ENCODE assay signal across 22 cellular contexts in the genomic region with DNA sequence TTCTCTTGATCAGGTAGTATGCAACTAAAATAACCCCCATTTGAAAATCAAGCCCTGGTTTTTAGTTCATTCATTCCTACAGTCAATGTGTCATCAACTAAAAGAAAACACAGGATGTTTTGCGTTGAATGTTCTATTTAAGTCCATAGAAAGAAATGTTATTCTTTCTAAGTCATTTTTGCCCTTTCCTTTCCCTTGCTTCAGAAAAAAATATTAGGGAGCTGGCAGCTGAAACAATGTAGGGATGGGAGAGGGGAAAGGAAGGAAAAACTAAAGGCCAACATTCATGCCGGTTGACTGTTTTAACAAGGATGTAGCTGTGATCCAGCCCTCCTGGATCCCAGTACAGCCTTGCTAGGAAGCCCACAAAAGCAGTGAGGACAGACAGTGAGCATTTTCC.
DNase-seq lines count a peak whose midpoint lies in the region; ATAC-seq lines count a peak whose summit lies in the region.
"Had no signal": no experiment of that assay in that cellular context is flagged by ENCODE, and none has a peak within 500 bp of the region (broad histone marks: within the 10 kb centered on the region; RNA-seq: fewer than 3 reads in every experiment).

No MANE protein-coding gene starts in this region.

- no peak for ATAC-seq in central memory CD8-positive, alpha-beta T cell (replicated peaks; ENCODE audit: extremely low read depth, poor library complexity, severe bottlenecking)
- no peak for ATAC-seq in stimulated activated naive CD8-positive, alpha-beta T cell treated with anti-CD3 and anti-CD28 coated beads, Interleukin-15, Interleukin-2, amounts not matched to agents 100 U/mL and 50 U/mL, for 24 hours
- ATAC-seq: A549 had no signal

- peaks cover 94% of the 10 kb centered on the region for H3K4me1 Mint-ChIP-seq in activated naive CD4-positive, alpha-beta T cell treated with anti-CD3 and anti-CD28 coated beads, Interleukin-2, amount 50 U/mL, for 24 hours
- peaks cover 29% of the 10 kb centered on the region for H3K4me1 Mint-ChIP-seq in central memory CD8-positive, alpha-beta T cell

- H2BK12ac ChIP-seq in mesenchymal stem cell (ENCODE audit: low read length in 2 of 2) = no peak overlapping the region

- no peak for DNase-seq in activated naive CD4-positive, alpha-beta T cell treated with anti-CD3 and anti-CD28 coated beads, Interleukin-2, amount 50 U/mL, for 16 hours
- DNase-seq in central memory CD8-positive, alpha-beta T cell (ENCODE audit: low spot score in 2 of 2) = no peak
- DNase-seq in mesenchymal stem cell (no peak), SW480 (ENCODE audit: low spot score) (no peak), SW 1271 (lab: John Stamatoyannopoulos, UW) (no peak)
- no peak for DNase-seq in stimulated activated naive CD8-positive, alpha-beta T cell treated with anti-CD3 and anti-CD28 coated beads, Interleukin-15, Interleukin-2, amounts not matched to agents 100 U/mL and 50 U/mL, for 24 hours
- no peak for DNase-seq in central memory CD4-positive, alpha-beta T cell
- DNase-seq: activated CD4-positive, alpha-beta T cell treated with anti-CD3 and anti-CD28 coated beads, Interleukin-2, amount 50 U/mL, for 48 hours; activated T-cell treated with anti-CD3 and anti-CD28 coated beads, Interleukin-2, amount 50 U/mL, for 48 hours; cerebellar nuclear complex; DMS79; immature natural killer cell; NCI-H187; NCI-H345; nephron progenitor cell; stimulated activated CD4-positive, alpha-beta T cell treated with anti-CD3 and anti-CD28 coated beads, Interleukin-15, amount 100 ng/mL, for 24 hours; stimulated activated naive CD4-positive, alpha-beta T cell treated with Interleukin-2 at 50 U/mL for 16 hours; upper lobe of left lung had no signal

- H3K36me3 Mint-ChIP-seq in activated naive CD4-positive, alpha-beta T cell treated with anti-CD3 and anti-CD28 coated beads, Interleukin-2, amount 50 U/mL, for 24 hours = peaks cover 21% of the 10 kb centered on the region
- no peaks in the 10 kb centered on the region for H3K36me3 Mint-ChIP-seq in central memory CD8-positive, alpha-beta T cell (ENCODE audit: insufficient read depth)
- H3K36me3 Mint-ChIP-seq: CD14-positive monocyte, immature natural killer cell had no signal

- H3K27ac ChIP-seq in mesenchymal stem cell (ENCODE audit: low read length, poor library complexity, severe bottlenecking) = peak overlapping the region; percentile 54
- H3K27ac ChIP-seq: A549, upper lobe of left lung had no signal

- no peak overlapping the region for H3K18ac ChIP-seq in mesenchymal stem cell (ENCODE audit: low read depth in 1 of 2, low read length in 2 of 2)

- H4K8ac ChIP-seq in mesenchymal stem cell (ENCODE audit: low read length) = peak overlapping the region; percentile 46

- H2BK5ac ChIP-seq in mesenchymal stem cell (ENCODE audit: low read depth, low read length, poor library complexity, severe bottlenecking) = no peak overlapping the region

- no peaks in the 10 kb centered on the region for H3K27me3 ChIP-seq in mesenchymal stem cell (ENCODE audit: control insufficient read depth in 1 of 2, insufficient read depth in 1 of 2, low read length in 2 of 2)
- H3K27me3 ChIP-seq: upper lobe of left lung had no signal

- H3K23ac ChIP-seq in mesenchymal stem cell (ENCODE audit: low read length in 2 of 2) = no peak overlapping the region

- H3K4ac ChIP-seq in mesenchymal stem cell (ENCODE audit: low read depth in 1 of 2, low read length in 2 of 2) = no peak overlapping the region

- no peaks in the 10 kb centered on the region for H3K4me1 ChIP-seq in mesenchymal stem cell (ENCODE audit: control insufficient read depth, insufficient read depth, low read depth, low read length)

- no peak overlapping the region for H3K14ac ChIP-seq in mesenchymal stem cell (ENCODE audit: low read length in 2 of 2)

- H3K27me3 Mint-ChIP-seq in activated naive CD4-positive, alpha-beta T cell treated with anti-CD3 and anti-CD28 coated beads, Interleukin-2, amount 50 U/mL, for 24 hours = no peaks in the 10 kb centered on the region
- H3K27me3 Mint-ChIP-seq in central memory CD8-positive, alpha-beta T cell = no peaks in the 10 kb centered on the region

- H2BK15ac ChIP-seq in mesenchymal stem cell (ENCODE audit: low read depth, poor library complexity, severe bottlenecking) = no peak overlapping the region

- H4K91ac ChIP-seq in mesenchymal stem cell (ENCODE audit: low read length) = no peak overlapping the region

- no peak overlapping the region for H3K4me3 ChIP-seq in mesenchymal stem cell (ENCODE audit: insufficient read depth in 1 of 2, low read depth in 1 of 2, low read length in 2 of 2)
- H3K4me3 ChIP-seq: A549, lung, upper lobe of left lung had no signal

- H2AK5ac ChIP-seq in mesenchymal stem cell (ENCODE audit: low read length, severe bottlenecking) = no peak overlapping the region

- peaks cover 6% of the 10 kb centered on the region for H3K9me3 Mint-ChIP-seq in activated naive CD4-positive, alpha-beta T cell treated with anti-CD3 and anti-CD28 coated beads, Interleukin-2, amount 50 U/mL, for 24 hours
- no peaks in the 10 kb centered on the region for H3K9me3 Mint-ChIP-seq in central memory CD8-positive, alpha-beta T cell
- H3K9me3 Mint-ChIP-seq: CD14-positive monocyte, immature natural killer cell, nephron progenitor cell had no signal

- H2AFZ ChIP-seq in mesenchymal stem cell (ENCODE audit: low read depth, low read length) = no peak overlapping the region

- H3K79me1 ChIP-seq in mesenchymal stem cell (replicated peaks; ENCODE audit: low read length, poor library complexity, severe bottlenecking) = no peaks in the 10 kb centered on the region

- H3K4me3 Mint-ChIP-seq in activated naive CD4-positive, alpha-beta T cell treated with anti-CD3 and anti-CD28 coated beads, Interleukin-2, amount 50 U/mL, for 24 hours = peak overlapping the region; percentile 15
- no peak overlapping the region for H3K4me3 Mint-ChIP-seq in central memory CD8-positive, alpha-beta T cell
- H3K4me3 Mint-ChIP-seq: CD14-positive monocyte, immature natural killer cell, nephron progenitor cell had no signal

- no peaks in the 10 kb centered on the region for H3K9me3 ChIP-seq in mesenchymal stem cell (ENCODE audit: control insufficient read depth, low read length)
- H3K9me3 ChIP-seq: A549, upper lobe of left lung had no signal

- no peak overlapping the region for H2BK120ac ChIP-seq in mesenchymal stem cell (ENCODE audit: low read depth, low read length)

- H3K4me2 ChIP-seq in mesenchymal stem cell (ENCODE audit: low read length, poor library complexity, severe bottlenecking) = no peak overlapping the region
- H3K4me2 ChIP-seq: A549 had no signal

- H3K27ac Mint-ChIP-seq in activated naive CD4-positive, alpha-beta T cell treated with anti-CD3 and anti-CD28 coated beads, Interleukin-2, amount 50 U/mL, for 24 hours = peak overlapping the region; percentile 88
- H3K27ac Mint-ChIP-seq in central memory CD8-positive, alpha-beta T cell (ENCODE audit: low read depth) = peak overlapping the region; percentile 56
- H3K27ac Mint-ChIP-seq: nephron progenitor cell had no signal

- H3K36me3 ChIP-seq in mesenchymal stem cell (ENCODE audit: control insufficient read depth in 1 of 2, insufficient read depth in 2 of 2, low read depth in 1 of 2, low read length in 2 of 2) = no peaks in the 10 kb centered on the region
- H3K36me3 ChIP-seq: upper lobe of left lung had no signal

- H3K9ac ChIP-seq in mesenchymal stem cell (ENCODE audit: low read length) = no peak overlapping the region

- WGBS in mesenchymal stem cell = 64% methylated on average over 1 of the region's 2 CpGs
